ENCODE assay signal across 26 cellular contexts in genomic region chr2:148526509-148527346, GRCh38.
A peak's percentile ranks its signal among the peaks of the same experiment; 100 is the strongest.
DNase-seq lines count a peak whose midpoint lies in the region; ATAC-seq and TF ChIP-seq lines count a peak whose summit lies in the region.
"Had no signal": no experiment of that assay in that cellular context is flagged by ENCODE, and none has a peak within 500 bp of the region (broad histone marks: within the 10 kb centered on the region; RNA-seq: fewer than 3 reads in every experiment).

No MANE protein-coding gene starts in this region.

- H3K27ac ChIP-seq in CD4-positive, CD25-positive, alpha-beta regulatory T cell (ENCODE audit: insufficient read depth, low read length, poor library complexity, severe bottlenecking) = no peak overlapping the region
- H3K27ac ChIP-seq in CD4-positive, alpha-beta T cell (ENCODE audit: low read depth, low read length) = peak overlapping the region; percentile 59
- H3K27ac ChIP-seq in PC-3 (ENCODE audit: low read length) = no peak overlapping the region
- H3K27ac ChIP-seq: suprapubic skin had no signal

- peaks cover 24 to 76% (median 46%) of the 10 kb centered on the region in 4 donors for H3K4me1 Mint-ChIP-seq in CD4-positive, CD25-positive, alpha-beta regulatory T cell
- peaks cover 96% of the 10 kb centered on the region for H3K4me1 Mint-ChIP-seq in CD4-positive, alpha-beta T cell (ENCODE audit: low read depth)
- peaks cover 79% of the 10 kb centered on the region for H3K4me1 Mint-ChIP-seq in activated T-helper 17 cell treated with anti-CD3 and anti-CD28 coated beads, Interleukin-2, amount 50 U/mL, for 72 hours
- H3K4me1 Mint-ChIP-seq in memory B cell = peaks cover 3% of the 10 kb centered on the region
- H3K4me1 Mint-ChIP-seq: mesothelial cell of epicardium had no signal

- DNase-seq in CD4-positive, CD25-positive, alpha-beta regulatory T cell = no peak
- no peak for DNase-seq in CD4-positive, alpha-beta T cell
- DNase-seq in memory B cell (ENCODE audit: low spot score in 2 of 2) (no peak), NCI-H526 treated with DMSO at 0.1 percent for 48 hours (lab: John Stamatoyannopoulos, UW) (no peak), PC-3 (no peak), dedifferentiated amniotic fluid mesenchymal stem cell (ENCODE audit: extremely low spot score) (no peak)
- DNase-seq: activated B cell treated with CpG ODN at 0.5 μM for 24 hours; activated CD8-positive, alpha-beta memory T cell treated with anti-CD3 and anti-CD28 coated beads, Interleukin-2, amount 10 ng/mL, durations not matched to agents 7 days and 5 days; activated gamma-delta T cell treated with Interleukin-2 at 50 U/mL for 16 hours; AML-193; cerebellar nuclear complex; COR-L47; DND-41; foreskin fibroblast; heart right ventricle; NCI-H1694; NCI-H69; SK-N-SH; stimulated activated CD8-positive, alpha-beta memory T cell treated with anti-CD3 and anti-CD28 coated beads, Interleukin-4, amount 100 ng/mL, for 48 hours; T1000 had no signal

- CTCF ChIA-PET in CD4-positive, alpha-beta T cell (lab: Charles Lee) = interaction anchor here (3.0 kb wide), 1 partner anchor 18 kb away, joined by 15 read pairs; no protein-coding TSS in a partner anchor
- CTCF ChIA-PET in PC-3 (lab: Charles Lee) = no interaction called here

- no peaks in the 10 kb centered on the region for H3K36me3 Mint-ChIP-seq in CD4-positive, CD25-positive, alpha-beta regulatory T cell
- H3K36me3 Mint-ChIP-seq in CD4-positive, alpha-beta T cell (ENCODE audit: low read depth) = no peaks in the 10 kb centered on the region
- peaks cover 6% of the 10 kb centered on the region for H3K36me3 Mint-ChIP-seq in activated T-helper 17 cell treated with anti-CD3 and anti-CD28 coated beads, Interleukin-2, amount 50 U/mL, for 72 hours (ENCODE audit: low read depth)
- H3K36me3 Mint-ChIP-seq in memory B cell = no peaks in the 10 kb centered on the region
- H3K36me3 Mint-ChIP-seq: activated CD8-positive, alpha-beta memory T cell treated with anti-CD3 and anti-CD28 coated beads, Interleukin-2, amount 10 ng/mL, durations not matched to agents 7 days and 5 days; mesothelial cell of epicardium had no signal

- H3K9me3 Mint-ChIP-seq in CD4-positive, CD25-positive, alpha-beta regulatory T cell = peaks cover 0 to 2% (median 0%) of the 10 kb centered on the region in 7 donors
- peaks cover 2% of the 10 kb centered on the region for H3K9me3 Mint-ChIP-seq in CD4-positive, alpha-beta T cell
- peaks cover 3% of the 10 kb centered on the region for H3K9me3 Mint-ChIP-seq in activated T-helper 17 cell treated with anti-CD3 and anti-CD28 coated beads, Interleukin-2, amount 50 U/mL, for 72 hours
- H3K9me3 Mint-ChIP-seq in memory B cell = no peaks in the 10 kb centered on the region
- H3K9me3 Mint-ChIP-seq: activated B cell treated with CpG ODN at 0.5 μM for 24 hours, mesothelial cell of epicardium had no signal

- no peak overlapping the region for H3K4me2 ChIP-seq in PC-3 (ENCODE audit: low read length)
- H3K4me2 ChIP-seq: SK-N-SH had no signal

- no peaks in the 10 kb centered on the region for H3F3A ChIP-seq in PC-3 (ENCODE audit: low read length, unreplicated experiment)

- H3K27me3 ChIP-seq in CD4-positive, CD25-positive, alpha-beta regulatory T cell (ENCODE audit: control insufficient read depth, insufficient read depth, low read length) = no peaks in the 10 kb centered on the region
- no peaks in the 10 kb centered on the region for H3K27me3 ChIP-seq in CD4-positive, alpha-beta T cell (ENCODE audit: control insufficient read depth, insufficient read depth, low read length)
- H3K27me3 ChIP-seq in PC-3 (ENCODE audit: low read length) = no peaks in the 10 kb centered on the region
- H3K27me3 ChIP-seq: suprapubic skin had no signal

- H3K36me3 ChIP-seq in CD4-positive, CD25-positive, alpha-beta regulatory T cell (ENCODE audit: control insufficient read depth, insufficient read depth, low read length) = no peaks in the 10 kb centered on the region
- no peaks in the 10 kb centered on the region for H3K36me3 ChIP-seq in PC-3 (ENCODE audit: low read depth, low read length)
- H3K36me3 ChIP-seq: heart right ventricle, suprapubic skin had no signal

- H4K20me1 ChIP-seq in PC-3 (ENCODE audit: low read length) = no peaks in the 10 kb centered on the region

- no peaks in the 10 kb centered on the region for H3K9me3 ChIP-seq in CD4-positive, CD25-positive, alpha-beta regulatory T cell (ENCODE audit: control insufficient read depth in 2 of 2, low read length in 2 of 2)
- no peaks in the 10 kb centered on the region for H3K9me3 ChIP-seq in CD4-positive, alpha-beta T cell (ENCODE audit: control insufficient read depth, low read length)
- no peaks in the 10 kb centered on the region for H3K9me3 ChIP-seq in PC-3 (ENCODE audit: low read length)
- H3K9me3 ChIP-seq: heart right ventricle, SK-N-SH, suprapubic skin had no signal

- TF ChIP-seq CTCF in CD4-positive, alpha-beta T cell (IDR thresholded peaks at IDR 0.05) = no peak
- no peak for TF ChIP-seq CTCF in PC-3 (conservative IDR thresholded peaks at IDR 0.05; ENCODE audit: low read depth, low read length)

- no TSS peak for BruUV-seq in PC-3 (replicated peaks; lab: Mats Ljungman, UMichigan)

- peaks cover 51% of the 10 kb centered on the region for H3K4me1 ChIP-seq in CD4-positive, CD25-positive, alpha-beta regulatory T cell (ENCODE audit: control insufficient read depth, insufficient read depth, low read length, poor library complexity, severe bottlenecking)
- H3K4me1 ChIP-seq in PC-3 (ENCODE audit: insufficient read depth, low read length) = no peaks in the 10 kb centered on the region
- H3K4me1 ChIP-seq: suprapubic skin had no signal

- H3K9me2 ChIP-seq in PC-3 (replicated peaks; ENCODE audit: low read length) = no peaks in the 10 kb centered on the region
- H3K9me2 ChIP-seq: SK-N-SH had no signal

- ATAC-seq in CD4-positive, CD25-positive, alpha-beta regulatory T cell (ENCODE audit: low read depth in 2 of 2) = no peak
- no peak for ATAC-seq in CD4-positive, alpha-beta T cell (ENCODE audit: poor library complexity)
- no peak for ATAC-seq in activated T-helper 17 cell treated with anti-CD3 and anti-CD28 coated beads, Interleukin-2, amount 50 U/mL, for 72 hours (replicated peaks)
- no peak for ATAC-seq in memory B cell (ENCODE audit: low read depth)
- ATAC-seq in PC-3 = no peak
- ATAC-seq: activated CD8-positive, alpha-beta memory T cell treated with anti-CD3 and anti-CD28 coated beads, Interleukin-2, amount 10 ng/mL, durations not matched to agents 7 days and 5 days; GM12878; HCT116; heart right ventricle; left lobe of liver had no signal

- H3K4me3 ChIP-seq in CD4-positive, CD25-positive, alpha-beta regulatory T cell (ENCODE audit: low read depth, low read length) = peak overlapping the region; percentile 38
- no peak overlapping the region for H3K4me3 ChIP-seq in PC-3 (ENCODE audit: low read length)
- H3K4me3 ChIP-seq: GM12878, heart right ventricle, suprapubic skin had no signal

- POLR2A ChIA-PET in CD4-positive, alpha-beta T cell (lab: Charles Lee) = interaction anchor here (1.0 to 3.8 kb wide), 8 partner anchors 13 to 506 kb away, joined by 3 to 39 read pairs (median 13); partner anchors contain the start of genes MBD5 and ORC4
- POLR2A ChIA-PET in PC-3 (lab: Charles Lee; ENCODE audit: unreplicated experiment) = no interaction called here

- H2AFZ ChIP-seq in PC-3 (ENCODE audit: low read length) = no peak overlapping the region

- no peaks in the 10 kb centered on the region for H3K79me2 ChIP-seq in PC-3 (ENCODE audit: low read length)

- no peak overlapping the region for H3K9ac ChIP-seq in PC-3 (ENCODE audit: low read length)
- H3K9ac ChIP-seq: SK-N-SH had no signal

- peak overlapping the region in 3 of 4 donors; percentile 62 to 71 (median 68) for H3K4me3 Mint-ChIP-seq in CD4-positive, CD25-positive, alpha-beta regulatory T cell
- peak overlapping the region; percentile 87 for H3K4me3 Mint-ChIP-seq in CD4-positive, alpha-beta T cell
- peak overlapping the region; percentile 80 for H3K4me3 Mint-ChIP-seq in activated T-helper 17 cell treated with anti-CD3 and anti-CD28 coated beads, Interleukin-2, amount 50 U/mL, for 72 hours
- no peak overlapping the region for H3K4me3 Mint-ChIP-seq in memory B cell
- H3K4me3 Mint-ChIP-seq: activated B cell treated with CpG ODN at 0.5 μM for 24 hours; activated CD8-positive, alpha-beta memory T cell treated with anti-CD3 and anti-CD28 coated beads, Interleukin-2, amount 10 ng/mL, durations not matched to agents 7 days and 5 days; mesothelial cell of epicardium had no signal

- intact Hi-C loops in CD4-positive, alpha-beta T cell (cut with DNase I, micrococcal nuclease) = loop anchor here (5.0 to 10.0 kb wide), 3 partner anchors 116 to 504 kb away; partner anchors contain the start of genes KIF5C (in 2 of the 2), EPC2 (in 1 of the 2), MBD5 (in 1 of the 2) and ORC4 (in 1 of the 2)
- intact Hi-C loops in PC-3 (cut with micrococcal nuclease) = no loop called here

- H3K27ac Mint-ChIP-seq in CD4-positive, CD25-positive, alpha-beta regulatory T cell = peak overlapping the region; percentile 16 to 91 (median 88)
- peak overlapping the region; percentile 85 for H3K27ac Mint-ChIP-seq in CD4-positive, alpha-beta T cell
- peak overlapping the region; percentile 95 for H3K27ac Mint-ChIP-seq in activated T-helper 17 cell treated with anti-CD3 and anti-CD28 coated beads, Interleukin-2, amount 50 U/mL, for 72 hours
- peak overlapping the region; percentile 10 for H3K27ac Mint-ChIP-seq in memory B cell
- H3K27ac Mint-ChIP-seq: activated B cell treated with CpG ODN at 0.5 μM for 24 hours, mesothelial cell of epicardium had no signal

- no peaks in the 10 kb centered on the region for H3K27me3 Mint-ChIP-seq in CD4-positive, CD25-positive, alpha-beta regulatory T cell
- no peaks in the 10 kb centered on the region for H3K27me3 Mint-ChIP-seq in CD4-positive, alpha-beta T cell
- no peaks in the 10 kb centered on the region for H3K27me3 Mint-ChIP-seq in activated T-helper 17 cell treated with anti-CD3 and anti-CD28 coated beads, Interleukin-2, amount 50 U/mL, for 72 hours
- H3K27me3 Mint-ChIP-seq in memory B cell = peaks cover 4% of the 10 kb centered on the region
- H3K27me3 Mint-ChIP-seq: activated B cell treated with CpG ODN at 0.5 μM for 24 hours; activated CD8-positive, alpha-beta memory T cell treated with anti-CD3 and anti-CD28 coated beads, Interleukin-2, amount 10 ng/mL, durations not matched to agents 7 days and 5 days had no signal

Comparison
In these comparisons a context has a peak if more than half of its experiments do, and no peak if none do; other contexts are left out.
1. H3K27ac Mint-ChIP-seq: peak in every context shown above with its lines; median percentile 95 in activated T-helper 17 cell treated with anti-CD3 and anti-CD28 coated beads, Interleukin-2, amount 50 U/mL, for 72 hours; 88 in CD4-positive, CD25-positive, alpha-beta regulatory T cell; 85 in CD4-positive, alpha-beta T cell; 10 in memory B cell.